13 cellular contexts compared by ENCODE assay signal in genomic region chr22:23369054-23369685, GRCh38.
"Had no signal": no experiment of that assay in that cellular context is flagged by ENCODE, and none has a peak within 500 bp of the region (broad histone marks: within the 10 kb centered on the region; RNA-seq: fewer than 3 reads in every experiment).

No MANE protein-coding gene starts in this region.

- H3K4me3 Mint-ChIP-seq: effector memory CD8-positive, alpha-beta T cell; naive B cell had no signal

- H3K27ac Mint-ChIP-seq: effector memory CD8-positive, alpha-beta T cell; naive B cell had no signal

- DNase-seq: effector memory CD8-positive, alpha-beta T cell; foreskin keratinocyte; left colon; left ventricle myocardium superior; mesendoderm; naive B cell; sigmoid colon; stimulated activated CD4-positive, alpha-beta T cell treated with anti-CD3 and anti-CD28 coated beads, Interleukin-2, amount 100 ng/mL, for 24 hours; stimulated activated CD4-positive, alpha-beta T cell treated with anti-CD3 and anti-CD28 coated beads, Interleukin-4, amount 100 ng/mL, for 4 hours; stimulated activated naive CD4-positive, alpha-beta T cell; uterus had no signal

- H3K27me3 ChIP-seq: uterus had no signal

- H3K4me3 ChIP-seq: sigmoid colon, skin epidermis, uterus had no signal

- ATAC-seq: effector memory CD8-positive, alpha-beta T cell; foreskin keratinocyte; left colon; left ventricle myocardium superior had no signal

- H3K4me1 Mint-ChIP-seq: naive B cell had no signal

- H3K36me3 ChIP-seq: neutrophil, sigmoid colon, uterus had no signal

- H3K9me3 Mint-ChIP-seq: effector memory CD8-positive, alpha-beta T cell; naive B cell had no signal
